Comparison of ENCODE assay signal across 1 cellular context in genomic region chr17:76736349-76737081, GRCh38.
TF ChIP-seq lines count a peak whose summit lies in the region.

No MANE protein-coding gene starts in this region.

TF ChIP-seq in HepG2, 621 proteins besides CTCF, POLR2A, EP300 and RAD21 (continued from another document):
- no peak for TF ChIP-seq MXD3 (CRISPR knock-in tag; IDR thresholded peaks at IDR 0.05)
- TF ChIP-seq TRIM24 (CRISPR knock-in tag; IDR thresholded peaks at IDR 0.05) = no peak
- no peak for TF ChIP-seq PHB2 (IDR thresholded peaks at IDR 0.05; ENCODE audit: partially characterized antibody)
- TF ChIP-seq ZNF142 (CRISPR knock-in tag; IDR thresholded peaks at IDR 0.05) = peak; percentile 12; the same call in 1 of the 2 replicates
- TF ChIP-seq ZNF350 (CRISPR knock-in tag; IDR thresholded peaks at IDR 0.05; ENCODE audit: borderline replicate concordance, low read depth) = no peak
- TF ChIP-seq ASH2L (IDR thresholded peaks at IDR 0.05; ENCODE audit: insufficient read length, low read depth, low read length) = peak; percentile 87
- TF ChIP-seq PPARG (CRISPR knock-in tag; conservative IDR thresholded peaks at IDR 0.05) = no peak
- no peak for TF ChIP-seq GZF1 (CRISPR knock-in tag; IDR thresholded peaks at IDR 0.05)
- peak; percentile 13; the same call in 1 of the 2 replicates for TF ChIP-seq ZSCAN21 (CRISPR knock-in tag; IDR thresholded peaks at IDR 0.05; ENCODE audit: borderline replicate concordance)
- TF ChIP-seq KAT7 (CRISPR knock-in tag; IDR thresholded peaks at IDR 0.05; ENCODE audit: borderline replicate concordance) = no peak
- no peak; the same call in 1 of the 2 replicates for TF ChIP-seq CSRNP2 (CRISPR knock-in tag; conservative IDR thresholded peaks at IDR 0.05; ENCODE audit: low read depth)
- TF ChIP-seq FOXO4 (CRISPR knock-in tag; conservative IDR thresholded peaks at IDR 0.05) = no peak
- no peak for TF ChIP-seq ZNF615 (CRISPR knock-in tag; IDR thresholded peaks at IDR 0.05; ENCODE audit: borderline replicate concordance)
- no peak for TF ChIP-seq ZNF24 (IDR thresholded peaks at IDR 0.05)
- no peak for TF ChIP-seq GLI4 (CRISPR knock-in tag; IDR thresholded peaks at IDR 0.05; ENCODE audit: borderline replicate concordance)
- TF ChIP-seq ZBTB20 (CRISPR knock-in tag; IDR thresholded peaks at IDR 0.05; ENCODE audit: borderline replicate concordance, low read depth) = 0 out of 2 replicates have a peak, but pooled peaks have one; percentile 24
- TF ChIP-seq ZFP90 (CRISPR knock-in tag; IDR thresholded peaks at IDR 0.05; ENCODE audit: borderline replicate concordance) = peak; percentile 37; the same call in 1 of the 2 replicates
- no peak for TF ChIP-seq ZNF572 (CRISPR knock-in tag; IDR thresholded peaks at IDR 0.05)
- no peak for TF ChIP-seq AKNA (CRISPR knock-in tag; IDR thresholded peaks at IDR 0.05; ENCODE audit: borderline replicate concordance)
- TF ChIP-seq ZNF20 (CRISPR knock-in tag; IDR thresholded peaks at IDR 0.05) = no peak
- no peak for TF ChIP-seq SETDB1 (CRISPR knock-in tag; IDR thresholded peaks at IDR 0.05; ENCODE audit: borderline replicate concordance)
- no peak for TF ChIP-seq CHD4 (IDR thresholded peaks at IDR 0.05; ENCODE audit: borderline replicate concordance, low read length)
- TF ChIP-seq BHLHE40 (IDR thresholded peaks at IDR 0.05; ENCODE audit: low read length) = no peak
- no peak for TF ChIP-seq ZNF83 (CRISPR knock-in tag; IDR thresholded peaks at IDR 0.05; ENCODE audit: borderline replicate concordance)
- TF ChIP-seq NR2F6 (IDR thresholded peaks at IDR 0.05) = no peak
- TF ChIP-seq NR2F6 (CRISPR knock-in tag; IDR thresholded peaks at IDR 0.05) = no peak; the same call in 1 of the 2 replicates
- TF ChIP-seq ZNF607 (CRISPR knock-in tag; IDR thresholded peaks at IDR 0.05; ENCODE audit: borderline replicate concordance) = no peak
- peak; percentile 81 for TF ChIP-seq ZNF709 (CRISPR knock-in tag; IDR thresholded peaks at IDR 0.05)
- TF ChIP-seq HDAC1 (CRISPR knock-in tag; IDR thresholded peaks at IDR 0.05) = no peak; the same call in 1 of the 2 replicates
- 0 out of 2 replicates have a peak, but pooled peaks have one; percentile 10 for TF ChIP-seq NKX3-1 (CRISPR knock-in tag; IDR thresholded peaks at IDR 0.05)
- no peak for TF ChIP-seq MEF2D (CRISPR knock-in tag; IDR thresholded peaks at IDR 0.05)
- 0 out of 2 replicates have a peak, but pooled peaks have one; percentile 35 for TF ChIP-seq ZBTB42 (CRISPR knock-in tag; IDR thresholded peaks at IDR 0.05)
- TF ChIP-seq THYN1 (CRISPR knock-in tag; IDR thresholded peaks at IDR 0.05; ENCODE audit: borderline replicate concordance, low read depth) = no peak
- TF ChIP-seq AGO2 (optimal IDR thresholded peaks at IDR 0.05; ENCODE audit: low read depth, low read length) = peak; percentile 100
- TF ChIP-seq NCOA2 (CRISPR knock-in tag; IDR thresholded peaks at IDR 0.05) = no peak; the same call in 1 of the 2 replicates
- no peak; the same call in 1 of the 2 replicates for TF ChIP-seq TARDBP (CRISPR knock-in tag; IDR thresholded peaks at IDR 0.05)
- no peak for TF ChIP-seq HMG20B (CRISPR knock-in tag; conservative IDR thresholded peaks at IDR 0.05)
- TF ChIP-seq ZNF451 (CRISPR knock-in tag; IDR thresholded peaks at IDR 0.05) = peak; percentile 40; the same call in 1 of the 2 replicates
- no peak for TF ChIP-seq SALL1 (CRISPR knock-in tag; IDR thresholded peaks at IDR 0.05)
- no peak for TF ChIP-seq ZNF251 (CRISPR knock-in tag; IDR thresholded peaks at IDR 0.05)
- no peak for TF ChIP-seq ZNF720 (CRISPR knock-in tag; IDR thresholded peaks at IDR 0.05)
- TF ChIP-seq RFXAP (CRISPR knock-in tag; IDR thresholded peaks at IDR 0.05; ENCODE audit: borderline replicate concordance) = 0 out of 2 replicates have a peak, but pooled peaks have one; percentile 6
- TF ChIP-seq SAP130 (CRISPR knock-in tag; IDR thresholded peaks at IDR 0.05; ENCODE audit: low read depth) = no peak; the same call in 1 of the 2 replicates
- 0 out of 2 replicates have a peak, but pooled peaks have one; percentile 11 for TF ChIP-seq ZNF354B (CRISPR knock-in tag; IDR thresholded peaks at IDR 0.05)
- TF ChIP-seq ZNF724P (CRISPR knock-in tag; IDR thresholded peaks at IDR 0.05; ENCODE audit: borderline replicate concordance) = no peak; the same call in 1 of the 2 replicates
- TF ChIP-seq NR1H2 (CRISPR knock-in tag; IDR thresholded peaks at IDR 0.05; ENCODE audit: borderline replicate concordance, low read depth) = no peak
- TF ChIP-seq SP140L (CRISPR knock-in tag; IDR thresholded peaks at IDR 0.05; ENCODE audit: borderline replicate concordance) = no peak
- no peak for TF ChIP-seq NR2F1 (CRISPR knock-in tag; IDR thresholded peaks at IDR 0.05)
